In genomic region chr2:95025406-95026319, GRCh38 we compare ENCODE assay signal across 1 cellular context.
TF ChIP-seq lines count a peak whose summit lies in the region.

MAL (plus strand) TSS chr2:95025708; CDS start chr2:95025793, 85 bp downstream.

TF ChIP-seq in GM12878, 131 proteins besides CTCF, POLR2A, EP300 and RAD21 (continued from another document and continues in another):
- no peak for TF ChIP-seq REST (IDR thresholded peaks at IDR 0.05; ENCODE audit: low read depth, low read length)
- TF ChIP-seq SMAD5 (IDR thresholded peaks at IDR 0.05; ENCODE audit: low read depth), result no peak
- no peak for TF ChIP-seq ZNF217 (IDR thresholded peaks at IDR 0.05)
- no peak for TF ChIP-seq BHLHE40 (IDR thresholded peaks at IDR 0.05; ENCODE audit: borderline replicate concordance in 1 of 2, low read depth in 2 of 2, low read length in 1 of 2)
- TF ChIP-seq RAD51 (IDR thresholded peaks at IDR 0.05), result no peak
- no peak for TF ChIP-seq RBBP5 (conservative IDR thresholded peaks at IDR 0.05)
- no peak for TF ChIP-seq YY1 (IDR thresholded peaks at IDR 0.05; ENCODE audit: low read depth, low read length)
- no peak for TF ChIP-seq NR2C1 (IDR thresholded peaks at IDR 0.05)
- TF ChIP-seq, protein P1, sequence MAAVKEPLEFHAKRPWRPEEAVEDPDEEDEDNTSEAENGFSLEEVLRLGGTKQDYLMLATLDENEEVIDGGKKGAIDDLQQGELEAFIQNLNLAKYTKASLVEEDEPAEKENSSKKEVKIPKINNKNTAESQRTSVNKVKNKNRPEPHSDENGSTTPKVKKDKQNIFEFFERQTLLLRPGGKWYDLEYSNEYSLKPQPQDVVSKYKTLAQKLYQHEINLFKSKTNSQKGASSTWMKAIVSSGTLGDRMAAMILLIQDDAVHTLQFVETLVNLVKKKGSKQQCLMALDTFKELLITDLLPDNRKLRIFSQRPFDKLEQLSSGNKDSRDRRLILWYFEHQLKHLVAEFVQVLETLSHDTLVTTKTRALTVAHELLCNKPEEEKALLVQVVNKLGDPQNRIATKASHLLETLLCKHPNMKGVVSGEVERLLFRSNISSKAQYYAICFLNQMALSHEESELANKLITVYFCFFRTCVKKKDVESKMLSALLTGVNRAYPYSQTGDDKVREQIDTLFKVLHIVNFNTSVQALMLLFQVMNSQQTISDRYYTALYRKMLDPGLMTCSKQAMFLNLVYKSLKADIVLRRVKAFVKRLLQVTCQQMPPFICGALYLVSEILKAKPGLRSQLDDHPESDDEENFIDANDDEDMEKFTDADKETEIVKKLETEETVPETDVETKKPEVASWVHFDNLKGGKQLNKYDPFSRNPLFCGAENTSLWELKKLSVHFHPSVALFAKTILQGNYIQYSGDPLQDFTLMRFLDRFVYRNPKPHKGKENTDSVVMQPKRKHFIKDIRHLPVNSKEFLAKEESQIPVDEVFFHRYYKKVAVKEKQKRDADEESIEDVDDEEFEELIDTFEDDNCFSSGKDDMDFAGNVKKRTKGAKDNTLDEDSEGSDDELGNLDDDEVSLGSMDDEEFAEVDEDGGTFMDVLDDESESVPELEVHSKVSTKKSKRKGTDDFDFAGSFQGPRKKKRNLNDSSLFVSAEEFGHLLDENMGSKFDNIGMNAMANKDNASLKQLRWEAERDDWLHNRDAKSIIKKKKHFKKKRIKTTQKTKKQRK (IDR thresholded peaks at IDR 0.05; ENCODE audit: low read depth, low read length), result no peak
- TF ChIP-seq, protein P2, sequence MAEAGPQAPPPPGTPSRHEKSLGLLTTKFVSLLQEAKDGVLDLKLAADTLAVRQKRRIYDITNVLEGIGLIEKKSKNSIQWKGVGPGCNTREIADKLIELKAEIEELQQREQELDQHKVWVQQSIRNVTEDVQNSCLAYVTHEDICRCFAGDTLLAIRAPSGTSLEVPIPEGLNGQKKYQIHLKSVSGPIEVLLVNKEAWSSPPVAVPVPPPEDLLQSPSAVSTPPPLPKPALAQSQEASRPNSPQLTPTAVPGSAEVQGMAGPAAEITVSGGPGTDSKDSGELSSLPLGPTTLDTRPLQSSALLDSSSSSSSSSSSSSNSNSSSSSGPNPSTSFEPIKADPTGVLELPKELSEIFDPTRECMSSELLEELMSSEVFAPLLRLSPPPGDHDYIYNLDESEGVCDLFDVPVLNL (IDR thresholded peaks at IDR 0.05; ENCODE audit: low read depth, low read length), result no peak
- TF ChIP-seq SIX5 (IDR thresholded peaks at IDR 0.05; ENCODE audit: low read depth, low read length, severe bottlenecking), result no peak
- peak; percentile 94 for TF ChIP-seq HDAC6 (IDR thresholded peaks at IDR 0.05; ENCODE audit: unreplicated experiment)
- TF ChIP-seq MXI1 (IDR thresholded peaks at IDR 0.05; ENCODE audit: low read depth, low read length), result no peak
- TF ChIP-seq HDAC2 (IDR thresholded peaks at IDR 0.05), result no peak
- TF ChIP-seq EGR1 (IDR thresholded peaks at IDR 0.05; ENCODE audit: borderline replicate concordance in 1 of 2, low read depth in 2 of 2, low read length in 2 of 2), result no peak
- TF ChIP-seq RB1 (IDR thresholded peaks at IDR 0.05; ENCODE audit: borderline replicate concordance), result 0 out of 2 replicates have a peak, but pooled peaks have one; percentile 20
- TF ChIP-seq SP1 (IDR thresholded peaks at IDR 0.05; ENCODE audit: low read depth, low read length), result no peak
- TF ChIP-seq NRF1 (conservative IDR thresholded peaks at IDR 0.05; ENCODE audit: low read depth, low read length), result peak; percentile 37
- no peak for TF ChIP-seq BCL11A (IDR thresholded peaks at IDR 0.05; ENCODE audit: low read depth, low read length)
- peak; percentile 78 for TF ChIP-seq POLR2AphosphoS5 (IDR thresholded peaks at IDR 0.05; ENCODE audit: low read length)
- TF ChIP-seq ZBTB40 (IDR thresholded peaks at IDR 0.05; ENCODE audit: borderline replicate concordance), result no peak
- TF ChIP-seq ETV6 (conservative IDR thresholded peaks at IDR 0.05 in 1 of 2, IDR thresholded peaks at IDR 0.05 in 1 of 2; ENCODE audit: borderline replicate concordance in 1 of 2, low read depth in 1 of 2), result no peak
- TF ChIP-seq DPF2 (IDR thresholded peaks at IDR 0.05), result no peak
- no peak for TF ChIP-seq RELA (IDR thresholded peaks at IDR 0.05; ENCODE audit: borderline replicate concordance, partially characterized antibody)
- TF ChIP-seq, protein P3, sequence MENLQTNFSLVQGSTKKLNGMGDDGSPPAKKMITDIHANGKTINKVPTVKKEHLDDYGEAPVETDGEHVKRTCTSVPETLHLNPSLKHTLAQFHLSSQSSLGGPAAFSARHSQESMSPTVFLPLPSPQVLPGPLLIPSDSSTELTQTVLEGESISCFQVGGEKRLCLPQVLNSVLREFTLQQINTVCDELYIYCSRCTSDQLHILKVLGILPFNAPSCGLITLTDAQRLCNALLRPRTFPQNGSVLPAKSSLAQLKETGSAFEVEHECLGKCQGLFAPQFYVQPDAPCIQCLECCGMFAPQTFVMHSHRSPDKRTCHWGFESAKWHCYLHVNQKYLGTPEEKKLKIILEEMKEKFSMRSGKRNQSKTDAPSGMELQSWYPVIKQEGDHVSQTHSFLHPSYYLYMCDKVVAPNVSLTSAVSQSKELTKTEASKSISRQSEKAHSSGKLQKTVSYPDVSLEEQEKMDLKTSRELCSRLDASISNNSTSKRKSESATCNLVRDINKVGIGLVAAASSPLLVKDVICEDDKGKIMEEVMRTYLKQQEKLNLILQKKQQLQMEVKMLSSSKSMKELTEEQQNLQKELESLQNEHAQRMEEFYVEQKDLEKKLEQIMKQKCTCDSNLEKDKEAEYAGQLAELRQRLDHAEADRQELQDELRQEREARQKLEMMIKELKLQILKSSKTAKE (IDR thresholded peaks at IDR 0.05; ENCODE audit: low read depth, poor library complexity, severe bottlenecking), result no peak
- no peak; the same call in 1 of the 2 replicates for TF ChIP-seq GATAD2B (conservative IDR thresholded peaks at IDR 0.05; ENCODE audit: low read depth)
- TF ChIP-seq NFXL1 (IDR thresholded peaks at IDR 0.05; ENCODE audit: borderline replicate concordance), result no peak
- TF ChIP-seq, protein P4, sequence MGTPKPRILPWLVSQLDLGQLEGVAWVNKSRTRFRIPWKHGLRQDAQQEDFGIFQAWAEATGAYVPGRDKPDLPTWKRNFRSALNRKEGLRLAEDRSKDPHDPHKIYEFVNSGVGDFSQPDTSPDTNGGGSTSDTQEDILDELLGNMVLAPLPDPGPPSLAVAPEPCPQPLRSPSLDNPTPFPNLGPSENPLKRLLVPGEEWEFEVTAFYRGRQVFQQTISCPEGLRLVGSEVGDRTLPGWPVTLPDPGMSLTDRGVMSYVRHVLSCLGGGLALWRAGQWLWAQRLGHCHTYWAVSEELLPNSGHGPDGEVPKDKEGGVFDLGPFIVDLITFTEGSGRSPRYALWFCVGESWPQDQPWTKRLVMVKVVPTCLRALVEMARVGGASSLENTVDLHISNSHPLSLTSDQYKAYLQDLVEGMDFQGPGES (IDR thresholded peaks at IDR 0.05), result no peak
- TF ChIP-seq PAX5 (IDR thresholded peaks at IDR 0.05; ENCODE audit: borderline replicate concordance, low read depth, low read length), result no peak
- no peak for TF ChIP-seq NFYA (IDR thresholded peaks at IDR 0.05; ENCODE audit: borderline replicate concordance, low read depth, low read length)
- no peak for TF ChIP-seq SRF (IDR thresholded peaks at IDR 0.05; ENCODE audit: low read depth in 2 of 2, low read length in 2 of 2)
- TF ChIP-seq, protein P5, sequence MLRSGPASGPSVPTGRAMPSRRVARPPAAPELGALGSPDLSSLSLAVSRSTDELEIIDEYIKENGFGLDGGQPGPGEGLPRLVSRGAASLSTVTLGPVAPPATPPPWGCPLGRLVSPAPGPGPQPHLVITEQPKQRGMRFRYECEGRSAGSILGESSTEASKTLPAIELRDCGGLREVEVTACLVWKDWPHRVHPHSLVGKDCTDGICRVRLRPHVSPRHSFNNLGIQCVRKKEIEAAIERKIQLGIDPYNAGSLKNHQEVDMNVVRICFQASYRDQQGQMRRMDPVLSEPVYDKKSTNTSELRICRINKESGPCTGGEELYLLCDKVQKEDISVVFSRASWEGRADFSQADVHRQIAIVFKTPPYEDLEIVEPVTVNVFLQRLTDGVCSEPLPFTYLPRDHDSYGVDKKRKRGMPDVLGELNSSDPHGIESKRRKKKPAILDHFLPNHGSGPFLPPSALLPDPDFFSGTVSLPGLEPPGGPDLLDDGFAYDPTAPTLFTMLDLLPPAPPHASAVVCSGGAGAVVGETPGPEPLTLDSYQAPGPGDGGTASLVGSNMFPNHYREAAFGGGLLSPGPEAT (IDR thresholded peaks at IDR 0.05; ENCODE audit: low read depth), result peak; percentile 38; the same call in 1 of the 2 replicates
- TF ChIP-seq NBN (IDR thresholded peaks at IDR 0.05), result no peak
- no peak for TF ChIP-seq CBX5 (IDR thresholded peaks at IDR 0.05; ENCODE audit: low read depth)
- no peak for TF ChIP-seq ZNF207 (IDR thresholded peaks at IDR 0.05; ENCODE audit: borderline replicate concordance)
- TF ChIP-seq HCFC1 (IDR thresholded peaks at IDR 0.05; ENCODE audit: low read length), result no peak
- TF ChIP-seq TCF7 (IDR thresholded peaks at IDR 0.05; ENCODE audit: borderline replicate concordance), result no peak
- TF ChIP-seq E4F1 (IDR thresholded peaks at IDR 0.05; ENCODE audit: borderline replicate concordance, partially characterized antibody), result no peak
- TF ChIP-seq SMAD1 (IDR thresholded peaks at IDR 0.05; ENCODE audit: low read depth, partially characterized antibody), result no peak
- TF ChIP-seq ZNF274 (IDR thresholded peaks at IDR 0.05; ENCODE audit: insufficient read depth, insufficient read length), result no peak
- TF ChIP-seq MEF2B (IDR thresholded peaks at IDR 0.05; ENCODE audit: partially characterized antibody, poor library complexity, severe bottlenecking), result no peak
- no peak for TF ChIP-seq JUND (IDR thresholded peaks at IDR 0.05; ENCODE audit: low read depth, low read length)
- no peak for TF ChIP-seq CEBPB (IDR thresholded peaks at IDR 0.05; ENCODE audit: borderline replicate concordance in 1 of 2, low read depth in 2 of 2, low read length in 2 of 2)
- no peak for TF ChIP-seq KAT2A (conservative IDR thresholded peaks at IDR 0.05; ENCODE audit: control insufficient read depth, low read depth, low read length)
- TF ChIP-seq BRCA1 (IDR thresholded peaks at IDR 0.05; ENCODE audit: low read depth, low read length), result no peak
- TF ChIP-seq JUNB (IDR thresholded peaks at IDR 0.05), result no peak
- TF ChIP-seq MTA2 (IDR thresholded peaks at IDR 0.05; ENCODE audit: low read depth), result no peak
- no peak for TF ChIP-seq PAX8 (IDR thresholded peaks at IDR 0.05)
